ENCODE assay signal across 7 cellular contexts in the genomic region with DNA sequence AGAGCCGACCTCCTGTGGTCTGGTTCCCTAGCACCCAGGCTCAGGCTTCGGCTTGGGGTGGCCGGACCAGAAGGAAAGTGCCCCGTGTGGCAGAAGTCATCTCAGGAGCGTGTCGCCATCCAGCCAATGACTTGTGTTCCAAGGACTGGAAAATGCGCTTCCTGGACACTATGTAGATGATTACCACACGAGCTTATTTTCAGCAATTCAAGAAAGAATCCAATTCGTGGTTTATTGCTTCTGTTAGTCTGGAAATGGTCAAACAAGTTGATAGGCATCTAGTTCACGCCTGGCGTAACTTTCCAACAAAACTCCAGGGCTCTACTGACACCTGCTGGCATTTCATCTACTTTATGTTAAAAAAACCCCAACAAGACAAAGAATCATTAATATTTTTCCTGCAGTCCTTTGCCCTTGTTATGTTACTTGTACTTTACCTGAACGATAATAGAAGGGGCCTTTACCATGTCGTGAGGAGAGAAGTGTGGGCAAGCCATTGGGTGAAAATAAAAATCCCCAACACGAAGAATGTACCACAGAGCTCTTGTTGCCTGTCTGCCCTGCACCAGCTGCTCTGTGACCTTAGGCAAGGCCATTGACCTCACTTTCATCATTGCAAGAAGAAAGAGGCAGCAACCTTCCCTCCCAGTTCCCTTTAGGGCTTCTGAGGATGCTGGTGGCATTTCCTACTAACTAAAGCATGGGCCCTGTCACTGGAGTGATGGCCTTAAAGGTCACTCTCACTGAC.
DNase-seq lines count a peak whose midpoint lies in the region; ATAC-seq and TF ChIP-seq lines count a peak whose summit lies in the region.

No MANE protein-coding gene starts in this region.

- H4K20me1 ChIP-seq in hepatocyte (ENCODE audit: insufficient read depth, poor library complexity, severe bottlenecking), result no peaks in the 10 kb centered on the region

- peak overlapping the region; percentile 49 for H3K4me2 ChIP-seq in hepatocyte

- no peaks in the 10 kb centered on the region for H3K4me1 Mint-ChIP-seq in stimulated activated memory B cell treated with anti-CD40 and anti-IgM and Interleukin-4, amounts not matched to agents 10 μg/mL and 1 μg/mL and 100 μg/mL, for 72 hours

- no peak overlapping the region for H3K4me3 Mint-ChIP-seq in stimulated activated memory B cell treated with anti-CD40 and anti-IgM and Interleukin-4, amounts not matched to agents 10 μg/mL and 1 μg/mL and 100 μg/mL, for 72 hours

- no peaks in the 10 kb centered on the region for H3K36me3 ChIP-seq in hepatocyte (replicated peaks; ENCODE audit: insufficient read depth, low read depth)

- H2AFZ ChIP-seq in hepatocyte, result no peak overlapping the region

- TF ChIP-seq CTCF in GM10266 (IDR thresholded peaks at IDR 0.05; ENCODE audit: control insufficient read depth, insufficient read depth, low read depth, missing control alignments) (peak; percentile 5), hepatocyte (IDR thresholded peaks at IDR 0.05; ENCODE audit: poor library complexity) (peak; percentile 68)

- no peaks in the 10 kb centered on the region for H3K9me3 ChIP-seq in hepatocyte (ENCODE audit: low read depth)

- no peaks in the 10 kb centered on the region for H3K79me2 ChIP-seq in hepatocyte

- no peak overlapping the region for H3K27ac ChIP-seq in hepatocyte

- H3K4me3 ChIP-seq in hepatocyte, result no peak overlapping the region

- H3K9me2 ChIP-seq in hepatocyte (replicated peaks; ENCODE audit: insufficient read depth), result no peaks in the 10 kb centered on the region

- no peaks in the 10 kb centered on the region for H3K27me3 ChIP-seq in hepatocyte

- H3K27ac Mint-ChIP-seq in stimulated activated memory B cell treated with anti-CD40 and anti-IgM and Interleukin-4, amounts not matched to agents 10 μg/mL and 1 μg/mL and 100 μg/mL, for 72 hours, result no peak overlapping the region

- ATAC-seq in stimulated activated memory B cell treated with anti-CD40 and anti-IgM and Interleukin-4, amounts not matched to agents 10 μg/mL and 1 μg/mL and 100 μg/mL, for 72 hours, result peak; percentile 82

- DNase-seq in GM10266 (ENCODE audit: extremely low spot score) (no peak), NCI-H1092 (lab: John Stamatoyannopoulos, UW) (peak; percentile 13), amniotic epithelial cell (ENCODE audit: low read depth) (peak; percentile 55), hepatocyte (ENCODE audit: low spot score) (peak; percentile 71), GM19240 (ENCODE audit: insufficient read length, low spot score) (no peak)
- DNase-seq in activated CD8-positive, alpha-beta memory T cell treated with anti-CD3 and anti-CD28 coated beads, Interleukin-2, amount 50 U/mL, for 48 hours, result no peak

- no peaks in the 10 kb centered on the region for H3K27me3 Mint-ChIP-seq in stimulated activated memory B cell treated with anti-CD40 and anti-IgM and Interleukin-4, amounts not matched to agents 10 μg/mL and 1 μg/mL and 100 μg/mL, for 72 hours

- H3K9me3 Mint-ChIP-seq in stimulated activated memory B cell treated with anti-CD40 and anti-IgM and Interleukin-4, amounts not matched to agents 10 μg/mL and 1 μg/mL and 100 μg/mL, for 72 hours, result no peaks in the 10 kb centered on the region

- H3K4me1 ChIP-seq in hepatocyte (ENCODE audit: insufficient read depth), result no peaks in the 10 kb centered on the region

- WGBS in hepatocyte (ENCODE audit: low lambda C conversion rate, missing lambda C conversion rate), result 55% methylated on average over 14 of the region's 14 CpGs

- no peaks in the 10 kb centered on the region for H3K36me3 Mint-ChIP-seq in stimulated activated memory B cell treated with anti-CD40 and anti-IgM and Interleukin-4, amounts not matched to agents 10 μg/mL and 1 μg/mL and 100 μg/mL, for 72 hours

Comparison
In these comparisons a context has a peak if more than half of its experiments do, and no peak if none do; other contexts are left out.
1. DNase-seq: peak in NCI-H1092 (single experiment), amniotic epithelial cell (single experiment) and hepatocyte (single experiment); none in GM10266 (single experiment), activated CD8-positive, alpha-beta memory T cell treated with anti-CD3 and anti-CD28 coated beads, Interleukin-2, amount 50 U/mL, for 48 hours (single experiment) and GM19240 (single experiment).